In the genomic region with DNA sequence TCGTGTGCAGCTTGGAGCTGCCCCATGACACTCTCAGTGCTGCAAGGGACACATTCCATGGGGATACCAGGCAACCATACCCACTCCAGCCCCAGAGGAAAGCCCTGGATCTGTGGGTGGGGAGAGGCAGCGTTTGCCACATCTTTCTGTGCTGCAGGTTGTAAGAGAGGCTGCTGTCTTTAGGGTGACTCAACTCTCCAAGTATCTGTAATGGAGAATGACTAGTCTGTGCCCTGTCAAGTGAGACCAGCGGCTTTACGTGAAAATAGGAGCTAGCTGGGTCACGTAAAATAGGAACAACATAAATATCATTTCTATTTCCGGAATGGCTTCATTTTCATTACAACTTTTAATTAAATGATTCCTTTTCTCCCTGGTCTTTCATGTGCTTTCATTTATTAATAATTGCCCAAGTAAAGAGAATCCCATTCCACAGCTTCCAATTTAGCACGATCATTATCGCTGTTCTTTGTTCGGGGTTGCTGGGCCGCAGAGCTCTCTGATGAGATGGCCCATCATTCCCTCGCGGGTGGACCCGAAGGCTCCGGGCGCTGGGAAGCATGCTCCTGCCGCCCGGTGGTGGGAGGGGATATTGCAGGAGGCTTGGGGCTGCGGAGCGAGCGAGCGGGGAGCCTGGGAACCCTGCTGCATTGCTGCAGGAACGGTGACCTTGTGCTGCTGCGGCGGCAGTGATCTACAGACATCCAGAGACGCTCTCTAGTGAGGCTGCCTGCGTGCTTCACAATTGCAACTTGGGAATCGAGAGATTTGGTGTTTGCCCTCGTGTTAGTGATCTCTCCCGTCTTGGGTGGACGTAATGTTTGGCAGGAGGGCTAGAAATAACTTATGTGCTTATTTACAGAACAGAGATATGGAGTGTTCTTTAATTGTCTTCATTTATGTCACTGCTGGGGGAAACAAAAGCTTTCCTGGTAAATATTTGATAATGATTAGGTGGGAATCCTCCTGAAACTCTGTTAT, we compare ENCODE assay signal across 1 cellular context.
TF ChIP-seq lines count a peak whose summit lies in the region.

No MANE protein-coding gene starts in this region.

TF ChIP-seq in GM12878, 131 proteins besides CTCF, POLR2A, EP300 and RAD21:
- 0 out of 2 replicates have a peak, but pooled peaks have one; percentile 60 for TF ChIP-seq SMARCA5 (IDR thresholded peaks at IDR 0.05)
- TF ChIP-seq IKZF1 (conservative IDR thresholded peaks at IDR 0.05), result 0 out of 2 replicates have a peak, but pooled peaks have one; percentile 14
- TF ChIP-seq ZNF24 (IDR thresholded peaks at IDR 0.05), result peak; percentile 49; the same call in 1 of the 2 replicates
- TF ChIP-seq POU2F2 (IDR thresholded peaks at IDR 0.05; ENCODE audit: borderline replicate concordance, low read depth, low read length), result peak; percentile 52; the same call in 1 of the 3 replicates
- peak; percentile 90 for TF ChIP-seq SMC3 (IDR thresholded peaks at IDR 0.05; ENCODE audit: borderline replicate concordance, low read length)
- no peak for TF ChIP-seq NFXL1 (IDR thresholded peaks at IDR 0.05; ENCODE audit: borderline replicate concordance)
- no peak for TF ChIP-seq PAX5 (IDR thresholded peaks at IDR 0.05; ENCODE audit: borderline replicate concordance, low read depth, low read length)
- TF ChIP-seq, protein P1, sequence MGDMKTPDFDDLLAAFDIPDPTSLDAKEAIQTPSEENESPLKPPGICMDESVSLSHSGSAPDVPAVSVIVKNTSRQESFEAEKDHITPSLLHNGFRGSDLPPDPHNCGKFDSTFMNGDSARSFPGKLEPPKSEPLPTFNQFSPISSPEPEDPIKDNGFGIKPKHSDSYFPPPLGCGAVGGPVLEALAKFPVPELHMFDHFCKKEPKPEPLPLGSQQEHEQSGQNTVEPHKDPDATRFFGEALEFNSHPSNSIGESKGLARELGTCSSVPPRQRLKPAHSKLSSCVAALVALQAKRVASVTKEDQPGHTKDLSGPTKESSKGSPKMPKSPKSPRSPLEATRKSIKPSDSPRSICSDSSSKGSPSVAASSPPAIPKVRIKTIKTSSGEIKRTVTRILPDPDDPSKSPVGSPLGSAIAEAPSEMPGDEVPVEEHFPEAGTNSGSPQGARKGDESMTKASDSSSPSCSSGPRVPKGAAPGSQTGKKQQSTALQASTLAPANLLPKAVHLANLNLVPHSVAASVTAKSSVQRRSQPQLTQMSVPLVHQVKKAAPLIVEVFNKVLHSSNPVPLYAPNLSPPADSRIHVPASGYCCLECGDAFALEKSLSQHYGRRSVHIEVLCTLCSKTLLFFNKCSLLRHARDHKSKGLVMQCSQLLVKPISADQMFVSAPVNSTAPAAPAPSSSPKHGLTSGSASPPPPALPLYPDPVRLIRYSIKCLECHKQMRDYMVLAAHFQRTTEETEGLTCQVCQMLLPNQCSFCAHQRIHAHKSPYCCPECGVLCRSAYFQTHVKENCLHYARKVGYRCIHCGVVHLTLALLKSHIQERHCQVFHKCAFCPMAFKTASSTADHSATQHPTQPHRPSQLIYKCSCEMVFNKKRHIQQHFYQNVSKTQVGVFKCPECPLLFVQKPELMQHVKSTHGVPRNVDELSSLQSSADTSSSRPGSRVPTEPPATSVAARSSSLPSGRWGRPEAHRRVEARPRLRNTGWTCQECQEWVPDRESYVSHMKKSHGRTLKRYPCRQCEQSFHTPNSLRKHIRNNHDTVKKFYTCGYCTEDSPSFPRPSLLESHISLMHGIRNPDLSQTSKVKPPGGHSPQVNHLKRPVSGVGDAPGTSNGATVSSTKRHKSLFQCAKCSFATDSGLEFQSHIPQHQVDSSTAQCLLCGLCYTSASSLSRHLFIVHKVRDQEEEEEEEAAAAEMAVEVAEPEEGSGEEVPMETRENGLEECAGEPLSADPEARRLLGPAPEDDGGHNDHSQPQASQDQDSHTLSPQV (IDR thresholded peaks at IDR 0.05), result no peak
- peak; percentile 69 for TF ChIP-seq YY1 (IDR thresholded peaks at IDR 0.05; ENCODE audit: low read depth, low read length)
- TF ChIP-seq RB1 (IDR thresholded peaks at IDR 0.05; ENCODE audit: borderline replicate concordance), result 0 out of 2 replicates have a peak, but pooled peaks have one; percentile 37
